In genomic region chr9:81874926-81875325, GRCh38 we compare ENCODE assay signal across 17 cellular contexts. TPM values are rescaled to one million over a fixed set of nuclear protein-coding genes. Genes with fewer than 3 reads are reported as not detected.
DNase-seq lines count a peak whose midpoint lies in the region; ATAC-seq and TF ChIP-seq lines count a peak whose summit lies in the region.
"Had no signal": no experiment of that assay in that cellular context is flagged by ENCODE, and none has a peak within 500 bp of the region (broad histone marks: within the 10 kb centered on the region; RNA-seq: fewer than 3 reads in every experiment).

No MANE protein-coding gene starts in this region.

- H3K9me3 ChIP-seq in fibroblast of lung (ENCODE audit: control insufficient read depth, insufficient read depth, low read depth, low read length), result no peaks in the 10 kb centered on the region
- no peaks in the 10 kb centered on the region for H3K9me3 ChIP-seq in osteoblast (ENCODE audit: low read depth, low read length)
- H3K9me3 ChIP-seq: upper lobe of right lung had no signal

- H3K27me3 ChIP-seq in fibroblast of lung (ENCODE audit: control insufficient read depth, insufficient read depth, low read length) (no peaks in the 10 kb centered on the region), osteoblast (ENCODE audit: insufficient read depth, low read length) (no peaks in the 10 kb centered on the region)
- H3K27me3 ChIP-seq: upper lobe of right lung had no signal

- H3K4me1 ChIP-seq in fibroblast of lung (ENCODE audit: control insufficient read depth, extremely low read depth, insufficient read depth, low read length) (peaks cover 2% of the 10 kb centered on the region), osteoblast (ENCODE audit: insufficient read depth, low read length) (peaks cover 11% of the 10 kb centered on the region)

- H3K9ac ChIP-seq in fibroblast of lung (ENCODE audit: insufficient read depth, low read length), result no peak overlapping the region
- H3K9ac ChIP-seq: KMS-11 had no signal

- no peaks in the 10 kb centered on the region for H4K20me1 ChIP-seq in fibroblast of lung (ENCODE audit: control insufficient read depth, extremely low read depth, insufficient read depth, low read length)
- H4K20me1 ChIP-seq in osteoblast (ENCODE audit: insufficient read depth, low read length), result no peaks in the 10 kb centered on the region

- TF ChIP-seq CTCF in fibroblast of lung (conservative IDR thresholded peaks at IDR 0.05 in 1 of 2, IDR thresholded peaks at IDR 0.05 in 1 of 2; ENCODE audit: low read depth in 1 of 2, low read length in 2 of 2), result no peak
- TF ChIP-seq CTCF in osteoblast (IDR thresholded peaks at IDR 0.05; ENCODE audit: extremely low read depth, low read depth, low read length), result no peak

- H3K4me3 ChIP-seq in fibroblast of lung (replicated peaks in 1 of 4; ENCODE audit: control extremely low read depth in 1 of 4, insufficient read depth in 1 of 4, low read depth in 3 of 4, low read length in 4 of 4) (no peak overlapping the region), osteoblast (ENCODE audit: insufficient read depth, low read length) (no peak overlapping the region)
- H3K4me3 ChIP-seq: GM12878, lung, PC-9, skin epidermis, upper lobe of right lung had no signal

- H3K27ac ChIP-seq in fibroblast of lung (ENCODE audit: insufficient read depth, low read length) (peak overlapping the region; percentile 30), osteoblast (ENCODE audit: low read depth, low read length) (no peak overlapping the region)
- H3K27ac ChIP-seq: KMS-11, PC-9, upper lobe of right lung had no signal

- DNase-seq in Daoy (ENCODE audit: low read depth) (peak; percentile 72), RPMI7951 (ENCODE audit: low read depth) (peak; percentile 64), fibroblast of lung (ENCODE audit: low read depth in 2 of 2) (peak; percentile 87 to 91), osteoblast (ENCODE audit: insufficient read length, low spot score, missing footprints) (peak; percentile 46), COR-L47 (lab: John Stamatoyannopoulos, UW) (no peak), hypothalamus (lab: John Stamatoyannopoulos, UW) (no peak)
- DNase-seq: activated CD8-positive, alpha-beta memory T cell treated with anti-CD3 and anti-CD28 coated beads, Interleukin-2, amount 50 U/mL, for 48 hours; anterior cingulate cortex; foreskin melanocyte; PC-9; upper lobe of right lung had no signal

- no peaks in the 10 kb centered on the region for H3K36me3 ChIP-seq in fibroblast of lung (ENCODE audit: control insufficient read depth, insufficient read depth, low read length)
- H3K36me3 ChIP-seq in osteoblast (ENCODE audit: insufficient read depth, low read length), result no peaks in the 10 kb centered on the region
- H3K36me3 ChIP-seq: upper lobe of right lung had no signal

- peak overlapping the region; percentile 44 for H2AFZ ChIP-seq in fibroblast of lung (ENCODE audit: low read length)
- H2AFZ ChIP-seq in osteoblast (ENCODE audit: low read length), result peak overlapping the region; percentile 25
- H2AFZ ChIP-seq: PC-9 had no signal

- H3K4me2 ChIP-seq in fibroblast of lung (ENCODE audit: extremely low read depth, insufficient read depth, low read length) (no peak overlapping the region), osteoblast (ENCODE audit: insufficient read depth, low read length) (peak overlapping the region; percentile 24)
- H3K4me2 ChIP-seq: KMS-11, PC-9 had no signal

- H3K79me2 ChIP-seq in fibroblast of lung (ENCODE audit: control insufficient read depth, insufficient read depth, low read length) (no peaks in the 10 kb centered on the region), osteoblast (ENCODE audit: insufficient read depth, low read length) (no peaks in the 10 kb centered on the region)

- ATAC-seq in GM21576 (IDR thresholded peaks at IDR 0.05; ENCODE audit: unreplicated experiment) (no peak), HG02840 (IDR thresholded peaks at IDR 0.05; ENCODE audit: low FRiP score, unreplicated experiment) (no peak)
- ATAC-seq: GM12878, upper lobe of right lung had no signal

RNA-seq across cellular contexts. Expression of gene SPATA31D4, which starts 53.3 kb away (rescaled TPM):
- total RNA-seq in Daoy (2014; rRNA removed; shearing (Covaris generic)), result not detected in 2 replicates
- total RNA-seq in RPMI7951 (2014; rRNA removed; shearing (Covaris generic)), result not detected in 2 replicates
- total RNA-seq in fibroblast of lung (not detected in 2 replicates), osteoblast (not detected in 2 replicates)
- polyA plus RNA-seq in fibroblast of lung, result not detected in 2 replicates
- not detected in 2 replicates for polyA plus RNA-seq in fibroblast of lung (2012)
- polyA minus RNA-seq in fibroblast of lung (ENCODE audit: low replicate concordance), result not detected in 2 replicates
- total RNA-seq: GM12878, lung, PC-9, upper lobe of right lung had no signal
- polyA plus RNA-seq: GM12878, lung had no signal

Comparison
In these comparisons a context has a peak if more than half of its experiments do, and no peak if none do; other contexts are left out.
1. DNase-seq: peak in Daoy (single experiment), RPMI7951 (single experiment), fibroblast of lung (2 of 2) and osteoblast (single experiment); none in COR-L47 (single experiment) and hypothalamus (0 of 51).